11 cellular contexts compared by ENCODE assay signal in genomic region chr14:100577986-100578431, GRCh38.
"Had no signal": no experiment of that assay in that cellular context is flagged by ENCODE, and none has a peak within 500 bp of the region (broad histone marks: within the 10 kb centered on the region; RNA-seq: fewer than 3 reads in every experiment).

No MANE protein-coding gene starts in this region.

- H3K4me3 Mint-ChIP-seq: activated naive CD8-positive, alpha-beta T cell treated with anti-CD3 and anti-CD28 coated beads, Interleukin-2, amount 50 U/mL, for 24 hours; neural progenitor cell; stimulated activated memory B cell treated with anti-CD40 and anti-IgM and Interleukin-4, amounts not matched to agents 10 μg/mL and 1 μg/mL and 100 μg/mL, for 72 hours; T-cell had no signal

- H3K27ac Mint-ChIP-seq: activated naive CD8-positive, alpha-beta T cell treated with anti-CD3 and anti-CD28 coated beads, Interleukin-2, amount 50 U/mL, for 24 hours; neural progenitor cell; stimulated activated memory B cell treated with anti-CD40 and anti-IgM and Interleukin-4, amounts not matched to agents 10 μg/mL and 1 μg/mL and 100 μg/mL, for 72 hours; T-cell had no signal

- ATAC-seq: activated naive CD8-positive, alpha-beta T cell treated with anti-CD3 and anti-CD28 coated beads, Interleukin-2, amount 50 U/mL, for 24 hours; left lobe of liver; stimulated activated memory B cell treated with anti-CD40 and anti-IgM and Interleukin-4, amounts not matched to agents 10 μg/mL and 1 μg/mL and 100 μg/mL, for 72 hours; T-cell had no signal

- DNase-seq: activated CD4-positive, alpha-beta T cell treated with anti-CD3 and anti-CD28 coated beads for 4 hours; activated effector memory CD4-positive, alpha-beta T cell treated with Interleukin-2 at 50 U/mL for 16 hours; activated naive CD8-positive, alpha-beta T cell treated with anti-CD3 and anti-CD28 coated beads, Interleukin-2, amount 50 U/mL, for 24 hours; esophagus squamous epithelium; mesendoderm; stimulated activated CD4-positive, alpha-beta T cell treated with anti-CD3 and anti-CD28 coated beads, Interleukin-1b, Interleukin-23, amount 100 ng/mL, for 48 hours; T-cell; trophoblast cell had no signal

- H3K9me3 Mint-ChIP-seq: activated naive CD8-positive, alpha-beta T cell treated with anti-CD3 and anti-CD28 coated beads, Interleukin-2, amount 50 U/mL, for 24 hours; neural progenitor cell; T-cell had no signal

- H3K27me3 Mint-ChIP-seq: activated naive CD8-positive, alpha-beta T cell treated with anti-CD3 and anti-CD28 coated beads, Interleukin-2, amount 50 U/mL, for 24 hours; T-cell had no signal

- H3K4me1 Mint-ChIP-seq: activated naive CD8-positive, alpha-beta T cell treated with anti-CD3 and anti-CD28 coated beads, Interleukin-2, amount 50 U/mL, for 24 hours had no signal

- H3K36me3 Mint-ChIP-seq: neural progenitor cell; stimulated activated memory B cell treated with anti-CD40 and anti-IgM and Interleukin-4, amounts not matched to agents 10 μg/mL and 1 μg/mL and 100 μg/mL, for 72 hours; T-cell had no signal
